In the genomic region with DNA sequence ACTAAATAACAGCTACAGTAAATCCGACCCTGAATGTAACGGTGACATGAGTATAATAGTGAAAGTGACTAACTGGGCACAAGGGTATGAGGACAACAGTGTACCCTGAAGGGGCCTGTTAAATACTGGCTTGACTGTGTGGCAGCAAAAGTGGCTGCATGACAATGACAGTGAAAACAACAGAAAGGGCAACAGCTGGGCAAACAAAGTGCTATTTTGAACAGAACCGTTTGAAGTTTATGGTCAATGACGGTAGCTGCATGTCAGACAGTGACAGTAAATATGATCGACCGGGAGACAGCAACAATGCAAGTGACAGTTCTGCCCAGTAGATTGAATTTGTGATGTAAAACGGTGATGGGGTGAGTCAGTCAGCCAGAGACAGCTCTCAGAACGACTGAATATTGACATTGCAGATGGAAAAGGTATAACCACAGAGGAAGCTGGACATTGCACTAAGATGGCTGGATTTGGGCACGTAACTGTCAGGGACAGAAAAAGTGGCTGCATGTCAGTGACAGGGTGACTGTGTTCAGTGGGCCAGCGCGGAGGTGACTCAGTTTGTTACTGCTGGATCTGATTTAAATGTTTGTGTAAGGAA, we compare ENCODE assay signal across 9 cellular contexts. TPM values are rescaled to one million over a fixed set of nuclear protein-coding genes. Genes with fewer than 3 reads are reported as not detected.
DNase-seq lines count a peak whose midpoint lies in the region; ATAC-seq and TF ChIP-seq lines count a peak whose summit lies in the region.
"Had no signal": no experiment of that assay in that cellular context is flagged by ENCODE, and none has a peak within 500 bp of the region (broad histone marks: within the 10 kb centered on the region; RNA-seq: fewer than 3 reads in every experiment).

No MANE protein-coding gene starts in this region.

- H2AFZ ChIP-seq in OCI-LY7 (ENCODE audit: low read length) = peak overlapping the region; percentile 88; the same call in 1 of the 2 replicates

- no peak for DNase-seq in activated naive CD4-positive, alpha-beta T cell treated with Interleukin-2 at 50 U/mL for 16 hours
- no peak for DNase-seq in OCI-LY7 (ENCODE audit: low spot score)
- no peak for DNase-seq in endothelial cell (ENCODE audit: low spot score)
- DNase-seq in stimulated activated naive CD8-positive, alpha-beta T cell treated with anti-CD3 and anti-CD28 coated beads, Interleukin-15, amount 100 ng/mL, for 72 hours = no peak
- DNase-seq in GOT3 (lab: John Stamatoyannopoulos, UW) = no peak
- DNase-seq: NCI-H226 had no signal

- H3K36me3 ChIP-seq in OCI-LY7 (ENCODE audit: insufficient read depth, low read length) = no peaks in the 10 kb centered on the region; the same call in 1 of the 2 replicates

- ATAC-seq in stimulated activated naive CD8-positive, alpha-beta T cell treated with anti-CD3 and anti-CD28 coated beads, Interleukin-15, amount 100 ng/mL, for 72 hours = no peak
- ATAC-seq in GM21717 (IDR thresholded peaks at IDR 0.05; ENCODE audit: unreplicated experiment) (no peak), GM18517 (IDR thresholded peaks at IDR 0.05; ENCODE audit: unreplicated experiment) (no peak)

- BruUV-seq in OCI-LY7 (replicated peaks; lab: Mats Ljungman, UMichigan) = no TSS peak

- intact Hi-C loops in OCI-LY7 (cut with micrococcal nuclease; ENCODE audit: unreplicated experiment) = loop anchor here (2.0 to 10.0 kb wide), 2 partner anchors 22 to 564 kb away; a partner anchor contains a TSS

- H3K27ac ChIP-seq in OCI-LY7 (ENCODE audit: low read depth, low read length, poor library complexity, severe bottlenecking) = no peak overlapping the region

- H3K4me2 ChIP-seq in OCI-LY7 (ENCODE audit: low read length) = no peak overlapping the region

- peaks cover 2% of the 10 kb centered on the region for H3K27me3 Mint-ChIP-seq in activated naive CD4-positive, alpha-beta T cell treated with anti-CD3 and anti-CD28 coated beads, Interleukin-2, amount 50 U/mL, for 24 hours
- H3K27me3 Mint-ChIP-seq in endothelial cell (ENCODE audit: unreplicated experiment) = peaks cover 7% of the 10 kb centered on the region
- no peaks in the 10 kb centered on the region for H3K27me3 Mint-ChIP-seq in stimulated activated naive CD8-positive, alpha-beta T cell treated with anti-CD3 and anti-CD28 coated beads, Interleukin-15, amount 100 ng/mL, for 72 hours

- peak overlapping the region; percentile 94 for H3K4me3 Mint-ChIP-seq in activated naive CD4-positive, alpha-beta T cell treated with anti-CD3 and anti-CD28 coated beads, Interleukin-2, amount 50 U/mL, for 24 hours
- peak overlapping the region; percentile 77 for H3K4me3 Mint-ChIP-seq in endothelial cell (ENCODE audit: unreplicated experiment)
- H3K4me3 Mint-ChIP-seq in stimulated activated naive CD8-positive, alpha-beta T cell treated with anti-CD3 and anti-CD28 coated beads, Interleukin-15, amount 100 ng/mL, for 72 hours = peak overlapping the region; percentile 26 to 72

- no peaks in the 10 kb centered on the region for H3K9me2 ChIP-seq in OCI-LY7 (ENCODE audit: insufficient read depth, low read length)

- H3K79me2 ChIP-seq in OCI-LY7 (ENCODE audit: insufficient read depth, low read depth, low read length) = peaks cover 14% of the 10 kb centered on the region

- CTCF ChIA-PET in OCI-LY7 (lab: Charles Lee; ENCODE audit: unreplicated experiment) = no interaction called here

- TF ChIP-seq CTCF in OCI-LY7 (conservative IDR thresholded peaks at IDR 0.05; ENCODE audit: low read length) (no peak), endothelial cell (IDR thresholded peaks at IDR 0.05; ENCODE audit: unreplicated experiment) (no peak)

- peaks cover 7% of the 10 kb centered on the region; the same call in 1 of the 2 replicates for H3K9me3 ChIP-seq in OCI-LY7 (ENCODE audit: low read length)

- peak overlapping the region; percentile 83 for H3K27ac Mint-ChIP-seq in activated naive CD4-positive, alpha-beta T cell treated with anti-CD3 and anti-CD28 coated beads, Interleukin-2, amount 50 U/mL, for 24 hours
- H3K27ac Mint-ChIP-seq in endothelial cell (ENCODE audit: unreplicated experiment) = peak overlapping the region; percentile 4
- H3K27ac Mint-ChIP-seq in stimulated activated naive CD8-positive, alpha-beta T cell treated with anti-CD3 and anti-CD28 coated beads, Interleukin-15, amount 100 ng/mL, for 72 hours = peak overlapping the region; percentile 41 to 71

- POLR2A ChIA-PET in OCI-LY7 (lab: Charles Lee) = interaction anchor here (0.7 kb wide), 2 partner anchors 21 to 30 kb away, joined by 3 to 5 read pairs; no protein-coding TSS in a partner anchor

- no peaks in the 10 kb centered on the region for H3K36me3 Mint-ChIP-seq in activated naive CD4-positive, alpha-beta T cell treated with anti-CD3 and anti-CD28 coated beads, Interleukin-2, amount 50 U/mL, for 24 hours
- H3K36me3 Mint-ChIP-seq in endothelial cell (ENCODE audit: low read depth, unreplicated experiment) = no peaks in the 10 kb centered on the region

- H4K20me1 ChIP-seq in OCI-LY7 (ENCODE audit: insufficient read depth, low read length) = peaks cover 5% of the 10 kb centered on the region; the same call in 1 of the 2 replicates

- H3K4me3 ChIP-seq in OCI-LY7 (ENCODE audit: low read depth, low read length, poor library complexity, severe bottlenecking) = no peak overlapping the region

- H3K9me3 Mint-ChIP-seq in activated naive CD4-positive, alpha-beta T cell treated with anti-CD3 and anti-CD28 coated beads, Interleukin-2, amount 50 U/mL, for 24 hours = no peaks in the 10 kb centered on the region
- no peaks in the 10 kb centered on the region for H3K9me3 Mint-ChIP-seq in endothelial cell (ENCODE audit: unreplicated experiment)
- peaks cover 6% of the 10 kb centered on the region in 2 donors for H3K9me3 Mint-ChIP-seq in stimulated activated naive CD8-positive, alpha-beta T cell treated with anti-CD3 and anti-CD28 coated beads, Interleukin-15, amount 100 ng/mL, for 72 hours

- H3K4me1 Mint-ChIP-seq in activated naive CD4-positive, alpha-beta T cell treated with anti-CD3 and anti-CD28 coated beads, Interleukin-2, amount 50 U/mL, for 24 hours = peaks cover 34% of the 10 kb centered on the region
- H3K4me1 Mint-ChIP-seq in endothelial cell (ENCODE audit: unreplicated experiment) = peaks cover 16% of the 10 kb centered on the region
- H3K4me1 Mint-ChIP-seq in stimulated activated naive CD8-positive, alpha-beta T cell treated with anti-CD3 and anti-CD28 coated beads, Interleukin-15, amount 100 ng/mL, for 72 hours = peaks cover 34% of the 10 kb centered on the region

- H3K4me1 ChIP-seq in OCI-LY7 (ENCODE audit: insufficient read depth, low read length, poor library complexity, severe bottlenecking) = peaks cover 10% of the 10 kb centered on the region

RNA-seq across cellular contexts. Expression of a gene that starts 1.1 kb away (rescaled TPM):
- total RNA-seq in OCI-LY7 (2014; rRNA removed; shearing (Covaris generic)) = 15.6 and 16.6 TPM in 2 replicates
- 15.6 and 17.3 TPM in 2 replicates for total RNA-seq in OCI-LY7 (2022)
- 18.9 TPM for total RNA-seq in endothelial cell (ENCODE audit: unreplicated experiment)

Comparison
In these comparisons a context has a peak if more than half of its experiments do, and no peak if none do; other contexts are left out.
1. H3K27ac Mint-ChIP-seq: peak in every context shown above with its lines; median percentile 83 in activated naive CD4-positive, alpha-beta T cell treated with anti-CD3 and anti-CD28 coated beads, Interleukin-2, amount 50 U/mL, for 24 hours; 56 in stimulated activated naive CD8-positive, alpha-beta T cell treated with anti-CD3 and anti-CD28 coated beads, Interleukin-15, amount 100 ng/mL, for 72 hours; 4 in endothelial cell.